ENCODE assay signal across 3 cellular contexts in the genomic region with DNA sequence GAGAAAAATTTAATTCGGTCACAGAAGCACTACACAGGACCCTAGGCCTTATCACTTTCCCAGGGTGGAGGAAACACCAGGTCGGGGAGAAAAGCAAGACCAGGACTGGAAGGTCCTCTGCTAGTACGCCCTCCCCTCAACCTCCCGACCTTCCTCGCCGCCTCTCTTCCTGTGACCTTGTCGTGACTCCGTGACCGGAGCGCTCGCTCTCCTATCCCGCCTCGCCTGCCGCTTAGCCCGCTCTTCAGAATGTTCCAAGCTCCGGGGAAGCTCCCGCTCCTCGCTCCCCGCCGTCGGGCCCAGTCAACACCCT.
TF ChIP-seq lines count a peak whose summit lies in the region.

No MANE protein-coding gene starts in this region.

TF ChIP-seq in A549, 52 proteins besides CTCF, POLR2A, EP300 and RAD21:
- TF ChIP-seq FOSL2 (IDR thresholded peaks at IDR 0.05) (no peak), FOSL2 (CRISPR knock-in tag; IDR thresholded peaks at IDR 0.05) (no peak), NPAS2 (CRISPR knock-in tag; IDR thresholded peaks at IDR 0.05; ENCODE audit: borderline replicate concordance) (no peak), JUN (IDR thresholded peaks at IDR 0.05) (no peak), CHD2 (IDR thresholded peaks at IDR 0.05; ENCODE audit: low read length, partially characterized antibody) (no peak), HOXB5 (CRISPR knock-in tag; IDR thresholded peaks at IDR 0.05) (no peak), SMC3 (IDR thresholded peaks at IDR 0.05) (no peak)
- TF ChIP-seq, protein P1, sequence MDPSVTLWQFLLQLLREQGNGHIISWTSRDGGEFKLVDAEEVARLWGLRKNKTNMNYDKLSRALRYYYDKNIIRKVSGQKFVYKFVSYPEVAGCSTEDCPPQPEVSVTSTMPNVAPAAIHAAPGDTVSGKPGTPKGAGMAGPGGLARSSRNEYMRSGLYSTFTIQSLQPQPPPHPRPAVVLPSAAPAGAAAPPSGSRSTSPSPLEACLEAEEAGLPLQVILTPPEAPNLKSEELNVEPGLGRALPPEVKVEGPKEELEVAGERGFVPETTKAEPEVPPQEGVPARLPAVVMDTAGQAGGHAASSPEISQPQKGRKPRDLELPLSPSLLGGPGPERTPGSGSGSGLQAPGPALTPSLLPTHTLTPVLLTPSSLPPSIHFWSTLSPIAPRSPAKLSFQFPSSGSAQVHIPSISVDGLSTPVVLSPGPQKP (IDR thresholded peaks at IDR 0.05; ENCODE audit: low read depth, low read length): no peak

TF ChIP-seq in GM12891, 5 proteins besides CTCF, POLR2A, EP300 and RAD21:
- TF ChIP-seq TAF1 (IDR thresholded peaks at IDR 0.05; ENCODE audit: low read depth, low read length) (no peak), SPI1 (IDR thresholded peaks at IDR 0.05; ENCODE audit: low read depth, low read length) (no peak), POU2F2 (IDR thresholded peaks at IDR 0.05; ENCODE audit: low read depth, low read length) (no peak), PAX5 (IDR thresholded peaks at IDR 0.05; ENCODE audit: insufficient read depth, low read length, severe bottlenecking) (no peak), POLR2AphosphoS5 (IDR thresholded peaks at IDR 0.05; ENCODE audit: low read depth, low read length) (no peak)

TF ChIP-seq in K562, 482 proteins besides CTCF, POLR2A, EP300 and RAD21 (continues in another document):
- no peak for TF ChIP-seq TAF15 (IDR thresholded peaks at IDR 0.05; ENCODE audit: low read depth, low read length)
- TF ChIP-seq RHOXF2B (CRISPR knock-in tag; conservative IDR thresholded peaks at IDR 0.05): no peak
- no peak for TF ChIP-seq RBM17 (IDR thresholded peaks at IDR 0.05; ENCODE audit: borderline replicate concordance, low read depth, low read length)
- no peak for TF ChIP-seq ZNF717 (CRISPR knock-in tag; IDR thresholded peaks at IDR 0.05)
- TF ChIP-seq CEBPG (CRISPR knock-in tag; IDR thresholded peaks at IDR 0.05): 0 out of 2 replicates have a peak, but pooled peaks have one; percentile 11
- TF ChIP-seq CEBPG (tag; conservative IDR thresholded peaks at IDR 0.05 in 1 of 2, IDR thresholded peaks at IDR 0.05 in 1 of 2): no peak
- TF ChIP-seq, protein P2, sequence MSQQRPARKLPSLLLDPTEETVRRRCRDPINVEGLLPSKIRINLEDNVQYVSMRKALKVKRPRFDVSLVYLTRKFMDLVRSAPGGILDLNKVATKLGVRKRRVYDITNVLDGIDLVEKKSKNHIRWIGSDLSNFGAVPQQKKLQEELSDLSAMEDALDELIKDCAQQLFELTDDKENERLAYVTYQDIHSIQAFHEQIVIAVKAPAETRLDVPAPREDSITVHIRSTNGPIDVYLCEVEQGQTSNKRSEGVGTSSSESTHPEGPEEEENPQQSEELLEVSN (IDR thresholded peaks at IDR 0.05; ENCODE audit: borderline replicate concordance in 1 of 2, extremely low read depth in 1 of 2, insufficient read depth in 1 of 2, insufficient read length in 1 of 2, low read depth in 1 of 2, low read length in 1 of 2, poor library complexity in 1 of 2, severe bottlenecking in 1 of 2): peak; percentile 48 to 57
- no peak for TF ChIP-seq ZNF785 (CRISPR knock-in tag; IDR thresholded peaks at IDR 0.05)
- TF ChIP-seq PHF21A (IDR thresholded peaks at IDR 0.05; ENCODE audit: borderline replicate concordance, low read depth): 0 out of 2 replicates have a peak, but pooled peaks have one; percentile 9
- TF ChIP-seq SMAD1 (IDR thresholded peaks at IDR 0.05; ENCODE audit: low read depth, low read length, partially characterized antibody): no peak
- TF ChIP-seq SMARCE1 (IDR thresholded peaks at IDR 0.05): 0 out of 2 replicates have a peak, but pooled peaks have one; percentile 19
- TF ChIP-seq, protein P3, sequence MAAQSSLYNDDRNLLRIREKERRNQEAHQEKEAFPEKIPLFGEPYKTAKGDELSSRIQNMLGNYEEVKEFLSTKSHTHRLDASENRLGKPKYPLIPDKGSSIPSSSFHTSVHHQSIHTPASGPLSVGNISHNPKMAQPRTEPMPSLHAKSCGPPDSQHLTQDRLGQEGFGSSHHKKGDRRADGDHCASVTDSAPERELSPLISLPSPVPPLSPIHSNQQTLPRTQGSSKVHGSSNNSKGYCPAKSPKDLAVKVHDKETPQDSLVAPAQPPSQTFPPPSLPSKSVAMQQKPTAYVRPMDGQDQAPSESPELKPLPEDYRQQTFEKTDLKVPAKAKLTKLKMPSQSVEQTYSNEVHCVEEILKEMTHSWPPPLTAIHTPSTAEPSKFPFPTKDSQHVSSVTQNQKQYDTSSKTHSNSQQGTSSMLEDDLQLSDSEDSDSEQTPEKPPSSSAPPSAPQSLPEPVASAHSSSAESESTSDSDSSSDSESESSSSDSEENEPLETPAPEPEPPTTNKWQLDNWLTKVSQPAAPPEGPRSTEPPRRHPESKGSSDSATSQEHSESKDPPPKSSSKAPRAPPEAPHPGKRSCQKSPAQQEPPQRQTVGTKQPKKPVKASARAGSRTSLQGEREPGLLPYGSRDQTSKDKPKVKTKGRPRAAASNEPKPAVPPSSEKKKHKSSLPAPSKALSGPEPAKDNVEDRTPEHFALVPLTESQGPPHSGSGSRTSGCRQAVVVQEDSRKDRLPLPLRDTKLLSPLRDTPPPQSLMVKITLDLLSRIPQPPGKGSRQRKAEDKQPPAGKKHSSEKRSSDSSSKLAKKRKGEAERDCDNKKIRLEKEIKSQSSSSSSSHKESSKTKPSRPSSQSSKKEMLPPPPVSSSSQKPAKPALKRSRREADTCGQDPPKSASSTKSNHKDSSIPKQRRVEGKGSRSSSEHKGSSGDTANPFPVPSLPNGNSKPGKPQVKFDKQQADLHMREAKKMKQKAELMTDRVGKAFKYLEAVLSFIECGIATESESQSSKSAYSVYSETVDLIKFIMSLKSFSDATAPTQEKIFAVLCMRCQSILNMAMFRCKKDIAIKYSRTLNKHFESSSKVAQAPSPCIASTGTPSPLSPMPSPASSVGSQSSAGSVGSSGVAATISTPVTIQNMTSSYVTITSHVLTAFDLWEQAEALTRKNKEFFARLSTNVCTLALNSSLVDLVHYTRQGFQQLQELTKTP (IDR thresholded peaks at IDR 0.05; ENCODE audit: low read depth in 1 of 2, partially characterized antibody in 2 of 2): no peak
- TF ChIP-seq, protein P4, sequence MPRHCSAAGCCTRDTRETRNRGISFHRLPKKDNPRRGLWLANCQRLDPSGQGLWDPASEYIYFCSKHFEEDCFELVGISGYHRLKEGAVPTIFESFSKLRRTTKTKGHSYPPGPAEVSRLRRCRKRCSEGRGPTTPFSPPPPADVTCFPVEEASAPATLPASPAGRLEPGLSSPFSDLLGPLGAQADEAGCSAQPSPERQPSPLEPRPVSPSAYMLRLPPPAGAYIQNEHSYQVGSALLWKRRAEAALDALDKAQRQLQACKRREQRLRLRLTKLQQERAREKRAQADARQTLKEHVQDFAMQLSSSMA (CRISPR knock-in tag; IDR thresholded peaks at IDR 0.05): no peak
- TF ChIP-seq, protein P5, sequence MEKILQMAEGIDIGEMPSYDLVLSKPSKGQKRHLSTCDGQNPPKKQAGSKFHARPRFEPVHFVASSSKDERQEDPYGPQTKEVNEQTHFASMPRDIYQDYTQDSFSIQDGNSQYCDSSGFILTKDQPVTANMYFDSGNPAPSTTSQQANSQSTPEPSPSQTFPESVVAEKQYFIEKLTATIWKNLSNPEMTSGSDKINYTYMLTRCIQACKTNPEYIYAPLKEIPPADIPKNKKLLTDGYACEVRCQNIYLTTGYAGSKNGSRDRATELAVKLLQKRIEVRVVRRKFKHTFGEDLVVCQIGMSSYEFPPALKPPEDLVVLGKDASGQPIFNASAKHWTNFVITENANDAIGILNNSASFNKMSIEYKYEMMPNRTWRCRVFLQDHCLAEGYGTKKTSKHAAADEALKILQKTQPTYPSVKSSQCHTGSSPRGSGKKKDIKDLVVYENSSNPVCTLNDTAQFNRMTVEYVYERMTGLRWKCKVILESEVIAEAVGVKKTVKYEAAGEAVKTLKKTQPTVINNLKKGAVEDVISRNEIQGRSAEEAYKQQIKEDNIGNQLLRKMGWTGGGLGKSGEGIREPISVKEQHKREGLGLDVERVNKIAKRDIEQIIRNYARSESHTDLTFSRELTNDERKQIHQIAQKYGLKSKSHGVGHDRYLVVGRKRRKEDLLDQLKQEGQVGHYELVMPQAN (IDR thresholded peaks at IDR 0.05; ENCODE audit: borderline replicate concordance): no peak
- TF ChIP-seq, protein P6, sequence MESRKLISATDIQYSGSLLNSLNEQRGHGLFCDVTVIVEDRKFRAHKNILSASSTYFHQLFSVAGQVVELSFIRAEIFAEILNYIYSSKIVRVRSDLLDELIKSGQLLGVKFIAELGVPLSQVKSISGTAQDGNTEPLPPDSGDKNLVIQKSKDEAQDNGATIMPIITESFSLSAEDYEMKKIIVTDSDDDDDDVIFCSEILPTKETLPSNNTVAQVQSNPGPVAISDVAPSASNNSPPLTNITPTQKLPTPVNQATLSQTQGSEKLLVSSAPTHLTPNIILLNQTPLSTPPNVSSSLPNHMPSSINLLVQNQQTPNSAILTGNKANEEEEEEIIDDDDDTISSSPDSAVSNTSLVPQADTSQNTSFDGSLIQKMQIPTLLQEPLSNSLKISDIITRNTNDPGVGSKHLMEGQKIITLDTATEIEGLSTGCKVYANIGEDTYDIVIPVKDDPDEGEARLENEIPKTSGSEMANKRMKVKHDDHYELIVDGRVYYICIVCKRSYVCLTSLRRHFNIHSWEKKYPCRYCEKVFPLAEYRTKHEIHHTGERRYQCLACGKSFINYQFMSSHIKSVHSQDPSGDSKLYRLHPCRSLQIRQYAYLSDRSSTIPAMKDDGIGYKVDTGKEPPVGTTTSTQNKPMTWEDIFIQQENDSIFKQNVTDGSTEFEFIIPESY (CRISPR knock-in tag; IDR thresholded peaks at IDR 0.05): no peak
- no peak for TF ChIP-seq NR2C2 (CRISPR knock-in tag; IDR thresholded peaks at IDR 0.05)
- TF ChIP-seq NR2C2 (tag; IDR thresholded peaks at IDR 0.05): peak; percentile 87
- 0 out of 2 replicates have a peak, but pooled peaks have one; percentile 1 for TF ChIP-seq HMG20B (CRISPR knock-in tag; IDR thresholded peaks at IDR 0.05)
- TF ChIP-seq RFX5 (IDR thresholded peaks at IDR 0.05; ENCODE audit: low read depth, low read length): no peak
- TF ChIP-seq POLR2H (tag; IDR thresholded peaks at IDR 0.05; ENCODE audit: low read depth): no peak
- TF ChIP-seq, protein P7, sequence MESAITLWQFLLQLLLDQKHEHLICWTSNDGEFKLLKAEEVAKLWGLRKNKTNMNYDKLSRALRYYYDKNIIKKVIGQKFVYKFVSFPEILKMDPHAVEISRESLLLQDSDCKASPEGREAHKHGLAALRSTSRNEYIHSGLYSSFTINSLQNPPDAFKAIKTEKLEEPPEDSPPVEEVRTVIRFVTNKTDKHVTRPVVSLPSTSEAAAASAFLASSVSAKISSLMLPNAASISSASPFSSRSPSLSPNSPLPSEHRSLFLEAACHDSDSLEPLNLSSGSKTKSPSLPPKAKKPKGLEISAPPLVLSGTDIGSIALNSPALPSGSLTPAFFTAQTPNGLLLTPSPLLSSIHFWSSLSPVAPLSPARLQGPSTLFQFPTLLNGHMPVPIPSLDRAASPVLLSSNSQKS (CRISPR knock-in tag; IDR thresholded peaks at IDR 0.05): no peak
- no peak for TF ChIP-seq EZH2 (IDR thresholded peaks at IDR 0.05; ENCODE audit: borderline replicate concordance, low read depth, low read length)
- no peak for TF ChIP-seq RBM22 (IDR thresholded peaks at IDR 0.05; ENCODE audit: low read depth, low read length, poor library complexity, severe bottlenecking)
- no peak for TF ChIP-seq PPARD (CRISPR knock-in tag; IDR thresholded peaks at IDR 0.05)
- TF ChIP-seq DIDO1 (tag; IDR thresholded peaks at IDR 0.05; ENCODE audit: low read depth): no peak
- TF ChIP-seq, protein P8, sequence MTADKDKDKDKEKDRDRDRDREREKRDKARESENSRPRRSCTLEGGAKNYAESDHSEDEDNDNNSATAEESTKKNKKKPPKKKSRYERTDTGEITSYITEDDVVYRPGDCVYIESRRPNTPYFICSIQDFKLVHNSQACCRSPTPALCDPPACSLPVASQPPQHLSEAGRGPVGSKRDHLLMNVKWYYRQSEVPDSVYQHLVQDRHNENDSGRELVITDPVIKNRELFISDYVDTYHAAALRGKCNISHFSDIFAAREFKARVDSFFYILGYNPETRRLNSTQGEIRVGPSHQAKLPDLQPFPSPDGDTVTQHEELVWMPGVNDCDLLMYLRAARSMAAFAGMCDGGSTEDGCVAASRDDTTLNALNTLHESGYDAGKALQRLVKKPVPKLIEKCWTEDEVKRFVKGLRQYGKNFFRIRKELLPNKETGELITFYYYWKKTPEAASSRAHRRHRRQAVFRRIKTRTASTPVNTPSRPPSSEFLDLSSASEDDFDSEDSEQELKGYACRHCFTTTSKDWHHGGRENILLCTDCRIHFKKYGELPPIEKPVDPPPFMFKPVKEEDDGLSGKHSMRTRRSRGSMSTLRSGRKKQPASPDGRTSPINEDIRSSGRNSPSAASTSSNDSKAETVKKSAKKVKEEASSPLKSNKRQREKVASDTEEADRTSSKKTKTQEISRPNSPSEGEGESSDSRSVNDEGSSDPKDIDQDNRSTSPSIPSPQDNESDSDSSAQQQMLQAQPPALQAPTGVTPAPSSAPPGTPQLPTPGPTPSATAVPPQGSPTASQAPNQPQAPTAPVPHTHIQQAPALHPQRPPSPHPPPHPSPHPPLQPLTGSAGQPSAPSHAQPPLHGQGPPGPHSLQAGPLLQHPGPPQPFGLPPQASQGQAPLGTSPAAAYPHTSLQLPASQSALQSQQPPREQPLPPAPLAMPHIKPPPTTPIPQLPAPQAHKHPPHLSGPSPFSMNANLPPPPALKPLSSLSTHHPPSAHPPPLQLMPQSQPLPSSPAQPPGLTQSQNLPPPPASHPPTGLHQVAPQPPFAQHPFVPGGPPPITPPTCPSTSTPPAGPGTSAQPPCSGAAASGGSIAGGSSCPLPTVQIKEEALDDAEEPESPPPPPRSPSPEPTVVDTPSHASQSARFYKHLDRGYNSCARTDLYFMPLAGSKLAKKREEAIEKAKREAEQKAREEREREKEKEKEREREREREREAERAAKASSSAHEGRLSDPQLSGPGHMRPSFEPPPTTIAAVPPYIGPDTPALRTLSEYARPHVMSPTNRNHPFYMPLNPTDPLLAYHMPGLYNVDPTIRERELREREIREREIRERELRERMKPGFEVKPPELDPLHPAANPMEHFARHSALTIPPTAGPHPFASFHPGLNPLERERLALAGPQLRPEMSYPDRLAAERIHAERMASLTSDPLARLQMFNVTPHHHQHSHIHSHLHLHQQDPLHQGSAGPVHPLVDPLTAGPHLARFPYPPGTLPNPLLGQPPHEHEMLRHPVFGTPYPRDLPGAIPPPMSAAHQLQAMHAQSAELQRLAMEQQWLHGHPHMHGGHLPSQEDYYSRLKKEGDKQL (CRISPR knock-in tag; IDR thresholded peaks at IDR 0.05; ENCODE audit: borderline replicate concordance): no peak
